ENCODE assay signal across 8 cellular contexts in genomic region chr16:2341456-2342447, GRCh38. TPM values are rescaled to one million over a fixed set of nuclear protein-coding genes. Genes with fewer than 3 reads are reported as not detected.
DNase-seq lines count a peak whose midpoint lies in the region; ATAC-seq and TF ChIP-seq lines count a peak whose summit lies in the region.

No MANE protein-coding gene starts in this region.

- 89% methylated on average over 77 of the region's 77 CpGs for WGBS in HUES64

- H3K9ac ChIP-seq in HUES64 (ENCODE audit: low read depth, low read length), result no peak overlapping the region

- H3K27me3 Mint-ChIP-seq in CD8-positive, alpha-beta memory T cell, result peaks cover 0 to 3% of the 10 kb centered on the region in 2 donors
- H3K27me3 Mint-ChIP-seq in progenitor cell of endocrine pancreas, result peaks cover 51% of the 10 kb centered on the region

- CTCF ChIA-PET in CD8-positive, alpha-beta memory T cell (lab: Charles Lee), result no interaction called here

- peaks cover 11% of the 10 kb centered on the region for H3K4me1 ChIP-seq in CD8-positive, alpha-beta memory T cell (ENCODE audit: insufficient read depth, low read length)
- H3K4me1 ChIP-seq in HUES64 (ENCODE audit: insufficient read depth, low read length), result no peaks in the 10 kb centered on the region
- peaks cover 22% of the 10 kb centered on the region for H3K4me1 ChIP-seq in vagina

- no peak for TF ChIP-seq POLR2A in vagina (IDR thresholded peaks at IDR 0.05)

- intact Hi-C loops in left ventricle myocardium superior (cut with micrococcal nuclease) (no loop called here), vagina (cut with DNase I) (loop anchor here (2.0 kb wide), 1 partner anchor 163 kb away; no protein-coding TSS in a partner anchor)

- no peak overlapping the region for H3K27ac ChIP-seq in CD8-positive, alpha-beta memory T cell (ENCODE audit: low read depth, low read length)
- H3K27ac ChIP-seq in HUES64 (ENCODE audit: low read depth, low read length), result no peak overlapping the region
- no peak overlapping the region for H3K27ac ChIP-seq in vagina

- ATAC-seq in left ventricle myocardium superior (peak; percentile 7), HG03025 (IDR thresholded peaks at IDR 0.05; ENCODE audit: low FRiP score, unreplicated experiment) (no peak)

- H3K4me3 Mint-ChIP-seq in CD8-positive, alpha-beta memory T cell, result peak overlapping the region; percentile 41 to 84 (median 49)
- H3K4me3 Mint-ChIP-seq in progenitor cell of endocrine pancreas (ENCODE audit: low read depth), result no peak overlapping the region

- no peaks in the 10 kb centered on the region for H3K36me3 Mint-ChIP-seq in CD8-positive, alpha-beta memory T cell
- no peaks in the 10 kb centered on the region for H3K36me3 Mint-ChIP-seq in progenitor cell of endocrine pancreas (ENCODE audit: insufficient read depth)

- peaks cover 13 to 17% (median 15%) of the 10 kb centered on the region in 3 donors for H3K4me1 Mint-ChIP-seq in CD8-positive, alpha-beta memory T cell
- H3K4me1 Mint-ChIP-seq in progenitor cell of endocrine pancreas (ENCODE audit: low read depth), result peaks cover 3% of the 10 kb centered on the region

- no peak overlapping the region for H3K4me3 ChIP-seq in CD8-positive, alpha-beta memory T cell (ENCODE audit: low read length)
- H3K4me3 ChIP-seq in HUES64 (ENCODE audit: low read length) (0 out of 2 replicates have a peak overlapping the region, but pooled peaks have one; percentile 12), vagina (no peak overlapping the region)

- no peaks in the 10 kb centered on the region for H3K36me3 ChIP-seq in CD8-positive, alpha-beta memory T cell (ENCODE audit: insufficient read depth, low read length)
- H3K36me3 ChIP-seq in HUES64 (ENCODE audit: insufficient read depth, low read length), result no peaks in the 10 kb centered on the region
- H3K36me3 ChIP-seq in vagina, result no peaks in the 10 kb centered on the region

- peak in 1 of 5 donors; percentile 10 for DNase-seq in CD8-positive, alpha-beta memory T cell
- DNase-seq in left ventricle myocardium superior (peak; percentile 52), progenitor cell of endocrine pancreas (ENCODE audit: low spot score, unreplicated experiment) (peak; percentile 22), hippocampal formation (lab: John Stamatoyannopoulos, UW) (no peak), vagina (ENCODE audit: extremely low spot score in 2 of 2) (no peak), SW480 (ENCODE audit: low spot score) (no peak)

- TF ChIP-seq CTCF in progenitor cell of endocrine pancreas (IDR thresholded peaks at IDR 0.05; ENCODE audit: unreplicated experiment), result no peak
- no peak for TF ChIP-seq CTCF in vagina (IDR thresholded peaks at IDR 0.05)

- H3K27me3 ChIP-seq in CD8-positive, alpha-beta memory T cell (ENCODE audit: insufficient read depth, low read length, poor library complexity, severe bottlenecking), result no peaks in the 10 kb centered on the region
- peaks cover 56% of the 10 kb centered on the region for H3K27me3 ChIP-seq in HUES64 (ENCODE audit: insufficient read depth, low read length)
- H3K27me3 ChIP-seq in vagina, result no peaks in the 10 kb centered on the region

- POLR2A ChIA-PET in CD8-positive, alpha-beta memory T cell (lab: Charles Lee), result no interaction called here

- no peaks in the 10 kb centered on the region for H3K9me3 ChIP-seq in CD8-positive, alpha-beta memory T cell (ENCODE audit: low read length)
- no peaks in the 10 kb centered on the region for H3K9me3 ChIP-seq in HUES64 (ENCODE audit: insufficient read depth, low read depth, low read length)
- no peaks in the 10 kb centered on the region for H3K9me3 ChIP-seq in vagina

- H3K9me3 Mint-ChIP-seq in CD8-positive, alpha-beta memory T cell, result no peaks in the 10 kb centered on the region
- no peaks in the 10 kb centered on the region for H3K9me3 Mint-ChIP-seq in progenitor cell of endocrine pancreas (ENCODE audit: low read depth)

- peak overlapping the region in 2 of 8 donors; percentile 61 to 86 for H3K27ac Mint-ChIP-seq in CD8-positive, alpha-beta memory T cell
- H3K27ac Mint-ChIP-seq in progenitor cell of endocrine pancreas, result no peak overlapping the region

RNA-seq across cellular contexts. Expression of gene ABCA3, which starts 1.2 kb away (rescaled TPM):
- 1 to 10 TPM; 7.0 to 7.9 TPM for total RNA-seq in CD8-positive, alpha-beta memory T cell
- polyA plus RNA-seq in CD8-positive, alpha-beta memory T cell, result 4.1 TPM
- polyA plus RNA-seq in HUES64 (2013, experiment 1 of 2), result 2.6 TPM
- polyA plus RNA-seq in HUES64 (2013, experiment 2 of 2), result 5.3 TPM
- total RNA-seq in left ventricle myocardium superior (7.7 TPM), progenitor cell of endocrine pancreas (6.9 and 7.6 TPM in 2 replicates), vagina (5.4 TPM)

Comparison
In these comparisons a context has a peak if more than half of its experiments do, and no peak if none do; other contexts are left out.
1. DNase-seq: peak in left ventricle myocardium superior (single experiment) and progenitor cell of endocrine pancreas (single experiment); none in hippocampal formation (0 of 2), vagina (0 of 2) and SW480 (single experiment).